Comparison of ENCODE assay signal across 1 cellular context in genomic region chr4:125041372-125041930, GRCh38.
TF ChIP-seq lines count a peak whose summit lies in the region.

No MANE protein-coding gene starts in this region.

TF ChIP-seq in GM23338, 12 proteins besides CTCF, POLR2A, EP300 and RAD21 (continued from another document):
- TF ChIP-seq REST (IDR thresholded peaks at IDR 0.05; ENCODE audit: unreplicated experiment) (no peak), ZNF462 (CRISPR knock-in tag; IDR thresholded peaks at IDR 0.05) (no peak), ETS1 (IDR thresholded peaks at IDR 0.05) (no peak), EZH2phosphoT487 (IDR thresholded peaks at IDR 0.05; ENCODE audit: unreplicated experiment) (no peak), JUNB (IDR thresholded peaks at IDR 0.05; ENCODE audit: unreplicated experiment) (no peak), STAT1 (IDR thresholded peaks at IDR 0.05; ENCODE audit: unreplicated experiment) (no peak), ZNF114 (CRISPR knock-in tag; IDR thresholded peaks at IDR 0.05) (no peak), POLR2AphosphoS5 (IDR thresholded peaks at IDR 0.05; ENCODE audit: low read depth) (no peak), CREB1 (CRISPR knock-in tag; IDR thresholded peaks at IDR 0.05; ENCODE audit: low read depth) (no peak), ZNF331 (CRISPR knock-in tag; IDR thresholded peaks at IDR 0.05; ENCODE audit: low read depth) (no peak)
